ENCODE assay signal across 8 cellular contexts in the genomic region with DNA sequence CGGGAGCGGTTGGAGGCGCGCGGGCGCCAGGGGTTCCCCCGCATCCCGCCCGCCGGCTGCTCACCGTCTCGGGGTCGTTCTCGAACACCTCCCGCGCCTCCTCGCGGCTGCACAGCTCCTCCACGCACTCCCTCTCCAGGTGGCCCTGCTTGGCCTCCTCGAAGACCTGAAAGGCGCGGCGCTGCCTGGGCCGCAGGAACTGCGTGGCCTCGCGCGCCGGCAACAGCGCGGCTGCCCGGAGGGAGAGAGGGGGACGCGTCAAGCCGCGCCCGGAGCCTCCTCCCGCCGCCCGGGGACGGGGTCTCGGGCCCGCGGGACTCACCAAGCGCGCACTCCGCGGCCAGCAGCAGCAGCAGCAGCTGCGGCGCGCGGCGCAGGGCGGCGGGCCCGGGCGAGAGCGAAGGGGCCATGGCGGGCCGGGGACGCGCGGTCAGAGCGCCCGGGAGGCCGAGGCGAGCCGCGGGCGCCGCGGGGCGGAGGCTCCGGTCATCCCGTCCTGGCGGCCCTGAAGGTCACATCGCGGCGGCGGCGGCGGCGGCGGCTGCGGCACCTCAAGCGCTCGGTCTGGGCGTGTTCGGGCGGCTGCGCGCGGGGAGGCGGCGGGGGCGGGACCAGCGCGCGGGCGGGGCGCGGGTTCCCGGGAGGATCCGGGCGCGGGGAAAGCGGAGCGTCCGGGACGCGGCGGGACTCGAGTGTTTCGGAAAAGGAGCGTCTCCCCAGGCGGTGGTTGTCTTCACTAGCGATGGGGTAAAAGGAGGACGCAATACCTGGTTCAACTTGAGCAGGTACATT. TPM values are rescaled to one million over a fixed set of nuclear protein-coding genes. Genes with fewer than 3 reads are reported as not detected.
DNase-seq lines count a peak whose midpoint lies in the region; ATAC-seq, FAIRE-seq and TF ChIP-seq lines count a peak whose summit lies in the region.

A gene (minus strand): TSS at position 566 of the 792 bp plus-strand sequence. CDS start 156 bp downstream, at position 410.

- H3K36me3 Mint-ChIP-seq in immature natural killer cell: peaks cover 0 to 3% (median 0%) of the 10 kb centered on the region in 3 donors

- peaks cover 8 to 13% of the 10 kb centered on the region in 2 donors for H3K4me1 Mint-ChIP-seq in immature natural killer cell

- peak within 1 kb of the TSS; percentile 94 for H3K4me2 ChIP-seq in skeletal muscle satellite cell (ENCODE audit: low read length)

- H3K4me3 ChIP-seq in bronchial epithelial cell (ENCODE audit: low read depth, low read length): peak within 1 kb of the TSS; percentile 66
- H3K4me3 ChIP-seq in skeletal muscle satellite cell (ENCODE audit: low read length): peak within 1 kb of the TSS; percentile 79

- H3K36me3 ChIP-seq in bronchial epithelial cell (ENCODE audit: control insufficient read depth, insufficient read depth, low read length) (peaks cover 4% of the 10 kb centered on the region), skeletal muscle satellite cell (ENCODE audit: insufficient read depth, low read length) (peaks cover 16% of the 10 kb centered on the region)

- H3K27me3 ChIP-seq in bronchial epithelial cell (ENCODE audit: control insufficient read depth, insufficient read depth, low read length) (no peaks in the 10 kb centered on the region), skeletal muscle satellite cell (ENCODE audit: control insufficient read depth, insufficient read depth, low read length) (no peaks in the 10 kb centered on the region)

- FAIRE-seq in bronchial epithelial cell (lab: Jason Lieb, UNC): no peak

- peak within 1 kb of the TSS; percentile 87 for H3K9ac ChIP-seq in skeletal muscle satellite cell (ENCODE audit: low read depth, low read length)

- in situ Hi-C loops in GM13976 (cut with MboI; ENCODE audit: low sequenced_read_pairs, unreplicated experiment): no loop called here

- H3K9me3 Mint-ChIP-seq in immature natural killer cell: peaks cover 0 to 9% (median 0%) of the 10 kb centered on the region in 6 donors

- no peak for DNase-seq in A172 (ENCODE audit: low spot score)
- DNase-seq in GM13976 (ENCODE audit: low spot score): peak; percentile 70
- DNase-seq in NCI-H526 treated with DMSO at 0.1 percent for 48 hours (lab: John Stamatoyannopoulos, UW): peak; percentile 32
- no peak for DNase-seq in bronchial epithelial cell (ENCODE audit: low read depth)
- no peak for DNase-seq in immature natural killer cell

- H3K4me3 Mint-ChIP-seq in immature natural killer cell: peak within 1 kb of the TSS; percentile 61 to 77 (median 71)

- H3K9me3 ChIP-seq in skeletal muscle satellite cell (replicated peaks; ENCODE audit: low read length): no peaks in the 10 kb centered on the region

- H3K27me3 Mint-ChIP-seq in immature natural killer cell (ENCODE audit: low read depth in 3 of 3): peaks cover 25 to 47% (median 28%) of the 10 kb centered on the region in 3 donors

- ATAC-seq in HG02623 (IDR thresholded peaks at IDR 0.05; ENCODE audit: unreplicated experiment): no peak
- ATAC-seq in GM18870 (IDR thresholded peaks at IDR 0.05; ENCODE audit: unreplicated experiment): no peak

- no peak within 1 kb of the TSS for H3K27ac Mint-ChIP-seq in immature natural killer cell

- peaks cover 32% of the 10 kb centered on the region for H3K4me1 ChIP-seq in skeletal muscle satellite cell (ENCODE audit: control insufficient read depth, insufficient read depth, low read length)

- no peak for TF ChIP-seq CTCF in GM13976 (IDR thresholded peaks at IDR 0.05; ENCODE audit: borderline replicate concordance, control extremely low read depth, extremely low read depth, insufficient read depth, missing control alignments)
- TF ChIP-seq CTCF in bronchial epithelial cell (IDR thresholded peaks at IDR 0.05; ENCODE audit: insufficient read depth, low read length, severe bottlenecking): peak; percentile 32

RNA-seq across cellular contexts. Expression of the gene that starts here (rescaled TPM):
- total RNA-seq in A172 (2014; rRNA removed; shearing (Covaris generic)): 30.7 and 55.3 TPM in 2 replicates
- total RNA-seq in bronchial epithelial cell: 41.3 and 70.0 TPM in 2 replicates
- polyA plus RNA-seq in immature natural killer cell: 1 to 10 TPM in 2 of 3 donors, not detected in 1; 1.0 to 1.2 TPM
- total RNA-seq in skeletal muscle satellite cell (2012; rRNA removed): 58.3 and 82.6 TPM in 2 replicates

Comparison
In these comparisons a context has a peak if more than half of its experiments do, and no peak if none do; other contexts are left out.
1. DNase-seq: peak in GM13976 (single experiment) and NCI-H526 treated with DMSO at 0.1 percent for 48 hours (single experiment); none in A172 (single experiment), bronchial epithelial cell (single experiment) and immature natural killer cell (0 of 3).